1 cellular context compared by ENCODE assay signal in genomic region chrX:48540015-48540350, GRCh38.
TF ChIP-seq lines count a peak whose summit lies in the region.

No MANE protein-coding gene starts in this region.

TF ChIP-seq in HCT116, 20 proteins besides CTCF, POLR2A, EP300 and RAD21 (continued from another document):
- no peak for TF ChIP-seq EZH2phosphoT487 (IDR thresholded peaks at IDR 0.05; ENCODE audit: borderline replicate concordance)
- TF ChIP-seq ZNF274 (IDR thresholded peaks at IDR 0.05; ENCODE audit: low read depth, low read length), result no peak
TF ChIP-seq in HCT116: peak in this region for 0.
